ENCODE assay signal across 1 cellular context in genomic region chr12:67068204-67068731, GRCh38.
A peak's percentile ranks its signal among the peaks of the same experiment; 100 is the strongest.
TF ChIP-seq lines count a peak whose summit lies in the region.

No MANE protein-coding gene starts in this region.

TF ChIP-seq in H1, 55 proteins besides CTCF, POLR2A, EP300 and RAD21 (continued from another document):
- TF ChIP-seq CHD7 (IDR thresholded peaks at IDR 0.05; ENCODE audit: insufficient replicate concordance, low read length), result no peak
- no peak for TF ChIP-seq CREB1 (IDR thresholded peaks at IDR 0.05)
- TF ChIP-seq ZNF274 (IDR thresholded peaks at IDR 0.05; ENCODE audit: borderline replicate concordance, extremely low read depth, low read length), result no peak
- no peak for TF ChIP-seq KDM5A (IDR thresholded peaks at IDR 0.05; ENCODE audit: low read length)
- no peak for TF ChIP-seq HDAC6 (IDR thresholded peaks at IDR 0.05; ENCODE audit: low read depth, low read length)
- TF ChIP-seq PHF8 (conservative IDR thresholded peaks at IDR 0.05; ENCODE audit: low read depth, low read length), result 0 out of 2 replicates have a peak, but pooled peaks have one; percentile 18
- no peak for TF ChIP-seq KDM1A (IDR thresholded peaks at IDR 0.05; ENCODE audit: borderline replicate concordance, low read length)
- peak; percentile 22 for TF ChIP-seq ASH2L (IDR thresholded peaks at IDR 0.05; ENCODE audit: low read length)
- no peak for TF ChIP-seq ATF3 (IDR thresholded peaks at IDR 0.05; ENCODE audit: insufficient read depth, low read depth, low read length)
- no peak for TF ChIP-seq NRF1 (IDR thresholded peaks at IDR 0.05; ENCODE audit: low read depth, low read length)
